Comparison of ENCODE assay signal across 1 cellular context in genomic region chr2:112714836-112715631, GRCh38.
TF ChIP-seq lines count a peak whose summit lies in the region.

No MANE protein-coding gene starts in this region.

TF ChIP-seq in SK-N-SH treated with all-trans-retinoic acid at 6 μM for 48 hours, 23 proteins besides CTCF, POLR2A, EP300 and RAD21 (continued from another document):
- TF ChIP-seq CSRNP3 (CRISPR knock-in tag; IDR thresholded peaks at IDR 0.05) (no peak), TCF4 (CRISPR knock-in tag; IDR thresholded peaks at IDR 0.05; ENCODE audit: borderline replicate concordance) (no peak), CREB5 (CRISPR knock-in tag; IDR thresholded peaks at IDR 0.05; ENCODE audit: low read depth) (no peak), ZNF70 (CRISPR knock-in tag; IDR thresholded peaks at IDR 0.05) (no peak), PATZ1 (CRISPR knock-in tag; IDR thresholded peaks at IDR 0.05; ENCODE audit: borderline replicate concordance) (no peak), TSHZ2 (CRISPR knock-in tag; IDR thresholded peaks at IDR 0.05) (no peak), BACH2 (CRISPR knock-in tag; IDR thresholded peaks at IDR 0.05; ENCODE audit: borderline replicate concordance) (no peak), ZC3H10 (CRISPR knock-in tag; IDR thresholded peaks at IDR 0.05) (no peak)
